34 cellular contexts compared by ENCODE assay signal in genomic region chr1:158249646-158250045, GRCh38. TPM values are rescaled to one million over a fixed set of nuclear protein-coding genes. Genes with fewer than 3 reads are reported as not detected.
"Had no signal": no experiment of that assay in that cellular context is flagged by ENCODE, and none has a peak within 500 bp of the region (broad histone marks: within the 10 kb centered on the region; RNA-seq: fewer than 3 reads in every experiment).

No MANE protein-coding gene starts in this region.

- H3K9me3 Mint-ChIP-seq: activated CD4-positive, alpha-beta memory T cell treated with anti-CD3 and anti-CD28 coated beads for 36 hours; activated T-cell treated with anti-CD3 and anti-CD28 coated beads, Interleukin-2, amount 50 U/mL, for 24 hours; activated T-helper 2 cell treated with anti-CD3 and anti-CD28 coated beads, Interferon-gamma antibody, Interleukin-2, Interleukin-4, amounts not matched to agents 10 μg/mL and 5 μg/mL and 100 μg/mL, durations not matched to agents 14 hours and 24 hours and 36 hours; central memory CD8-positive, alpha-beta T cell; mesothelial cell of epicardium; stimulated activated naive CD8-positive, alpha-beta T cell treated with anti-CD3 and anti-CD28 coated beads, Interleukin-15, amount 100 ng/mL, for 72 hours; T-cell; type B pancreatic cell had no signal

- H3K4me3 Mint-ChIP-seq: activated CD4-positive, alpha-beta memory T cell treated with anti-CD3 and anti-CD28 coated beads for 36 hours; activated naive CD8-positive, alpha-beta T cell; activated T-cell treated with anti-CD3 and anti-CD28 coated beads, Interleukin-2, amount 50 U/mL, for 24 hours; central memory CD8-positive, alpha-beta T cell; mesothelial cell of epicardium; stimulated activated naive CD8-positive, alpha-beta T cell treated with anti-CD3 and anti-CD28 coated beads, Interleukin-15, amount 100 ng/mL, for 72 hours; type B pancreatic cell had no signal

- H3K27ac ChIP-seq: epithelial cell of prostate, esophagus squamous epithelium, ovary, vagina, WERI-Rb-1 had no signal

- H3K4me3 ChIP-seq: esophagus squamous epithelium, ovary, skin epidermis, vagina had no signal

- H3K4me1 ChIP-seq: esophagus squamous epithelium, vagina had no signal

- H3K27ac Mint-ChIP-seq: activated CD4-positive, alpha-beta memory T cell treated with anti-CD3 and anti-CD28 coated beads for 36 hours; activated CD4-positive, alpha-beta T cell treated with anti-CD3 and anti-CD28 coated beads, Interleukin-2, amount 10 ng/mL, durations not matched to agents 24 days and 14 days; activated naive CD8-positive, alpha-beta T cell; activated T-cell treated with anti-CD3 and anti-CD28 coated beads, Interleukin-2, amount 50 U/mL, for 24 hours; activated T-helper 2 cell treated with anti-CD3 and anti-CD28 coated beads, Interferon-gamma antibody, Interleukin-2, Interleukin-4, amounts not matched to agents 10 μg/mL and 5 μg/mL and 100 μg/mL, durations not matched to agents 14 hours and 24 hours and 36 hours; mesothelial cell of epicardium; progenitor cell of endocrine pancreas; stimulated activated naive CD8-positive, alpha-beta T cell treated with anti-CD3 and anti-CD28 coated beads, Interleukin-15, amount 100 ng/mL, for 72 hours; type B pancreatic cell had no signal

- H3K36me3 Mint-ChIP-seq: activated CD4-positive, alpha-beta memory T cell treated with anti-CD3 and anti-CD28 coated beads for 36 hours; activated naive CD8-positive, alpha-beta T cell; mesothelial cell of epicardium; T-cell; type B pancreatic cell had no signal

- H3K27me3 ChIP-seq: ovary, vagina had no signal

- H3K27me3 Mint-ChIP-seq: progenitor cell of endocrine pancreas had no signal

- ATAC-seq: activated CD4-positive, CD25-positive, alpha-beta regulatory T cell treated with anti-CD3 and anti-CD28 coated beads, Interleukin-2, amount 50 U/mL, for 24 hours; left colon; naive thymus-derived CD4-positive, alpha-beta T cell; sciatic nerve; stimulated activated naive CD8-positive, alpha-beta T cell treated with anti-CD3 and anti-CD28 coated beads, Interleukin-15, amount 100 ng/mL, for 72 hours; T-cell had no signal

- DNase-seq: activated CD4-positive, alpha-beta memory T cell treated with anti-CD3 and anti-CD28 coated beads for 36 hours; activated CD4-positive, alpha-beta T cell treated with anti-CD3 and anti-CD28 coated beads, Interleukin-2, amount 10 ng/mL, durations not matched to agents 24 days and 14 days; activated CD8-positive, alpha-beta memory T cell treated with anti-CD3 and anti-CD28 coated beads, Interleukin-2, amount 50 U/mL, for 4 hours; activated T-cell treated with anti-CD3 and anti-CD28 coated beads, Interleukin-2, amount 50 U/mL, for 24 hours; anterior cingulate cortex; effector CD8-positive, alpha-beta T cell; esophagus squamous epithelium; foreskin melanocyte; left colon; naive thymus-derived CD4-positive, alpha-beta T cell; ovary; stimulated activated CD4-positive, alpha-beta T cell treated with anti-CD3 and anti-CD28 coated beads, Interleukin-12 subunit alpha, Interleukin-12 subunit beta, amount 100 ng/mL, for 4 hours; stimulated activated CD4-positive, alpha-beta T cell treated with anti-CD3 and anti-CD28 coated beads, Interleukin-4, amount 100 ng/mL, for 1 hour; stimulated activated naive CD8-positive, alpha-beta T cell treated with anti-CD3 and anti-CD28 coated beads, Interleukin-15, amount 100 ng/mL, for 72 hours; substantia nigra; T-cell; WERI-Rb-1 had no signal

RNA-seq across cellular contexts. Expression of gene CD1A, which starts 4.6 kb away (rescaled TPM):
- total RNA-seq: activated CD4-positive, alpha-beta memory T cell treated with anti-CD3 and anti-CD28 coated beads for 36 hours; activated T-helper 2 cell treated with anti-CD3 and anti-CD28 coated beads, Interferon-gamma antibody, Interleukin-2, Interleukin-4, amounts not matched to agents 10 μg/mL and 5 μg/mL and 100 μg/mL, durations not matched to agents 14 hours and 24 hours and 36 hours; bronchial epithelial cell; dermis microvascular lymphatic vessel endothelial cell; left colon; ovary; progenitor cell of endocrine pancreas; renal cortical epithelial cell; sciatic nerve had no signal
- polyA plus RNA-seq: keratinocyte; naive thymus-derived CD4-positive, alpha-beta T cell; neural cell; ovary had no signal

RNA-seq across cellular contexts. Expression of gene CD1C, which starts 40.1 kb away (rescaled TPM):
- total RNA-seq: activated CD4-positive, alpha-beta memory T cell treated with anti-CD3 and anti-CD28 coated beads for 36 hours; activated T-helper 2 cell treated with anti-CD3 and anti-CD28 coated beads, Interferon-gamma antibody, Interleukin-2, Interleukin-4, amounts not matched to agents 10 μg/mL and 5 μg/mL and 100 μg/mL, durations not matched to agents 14 hours and 24 hours and 36 hours; bronchial epithelial cell; dermis microvascular lymphatic vessel endothelial cell; mesothelial cell of epicardium; progenitor cell of endocrine pancreas; renal cortical epithelial cell; T-helper 2 cell treated with Interferon-gamma antibody and Interleukin-4, amounts not matched to agents 100 ng/mL and 5 ng/mL, for 36 hours had no signal
- polyA plus RNA-seq: keratinocyte, neural cell had no signal
